ENCODE assay signal across 12 cellular contexts in the genomic region with DNA sequence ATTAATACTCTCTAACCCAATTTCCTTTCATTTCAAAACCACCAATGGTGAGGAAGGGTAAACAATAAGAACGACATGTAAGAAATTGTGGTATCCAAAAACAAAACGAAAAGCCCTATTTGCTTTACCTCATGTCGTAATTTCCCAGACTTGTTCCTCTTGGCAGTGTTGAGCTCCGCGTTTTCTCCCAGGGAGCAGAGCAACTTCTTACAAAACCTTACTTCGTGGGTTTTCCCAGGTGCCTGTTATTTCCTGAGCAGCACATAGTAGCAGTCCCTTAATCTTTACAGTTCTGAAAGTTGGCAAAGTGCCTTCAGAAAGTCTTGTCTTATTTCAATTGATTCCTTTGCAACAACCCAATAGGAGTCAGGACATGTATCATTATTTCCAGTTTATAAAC.
DNase-seq lines count a peak whose midpoint lies in the region; ATAC-seq and TF ChIP-seq lines count a peak whose summit lies in the region.
"Had no signal": no experiment of that assay in that cellular context is flagged by ENCODE, and none has a peak within 500 bp of the region (broad histone marks: within the 10 kb centered on the region; RNA-seq: fewer than 3 reads in every experiment).

No MANE protein-coding gene starts in this region.

- no peak for ATAC-seq in HG03139 (IDR thresholded peaks at IDR 0.05; ENCODE audit: unreplicated experiment)
- ATAC-seq in HG02678 (IDR thresholded peaks at IDR 0.05; ENCODE audit: unreplicated experiment): no peak
- ATAC-seq: activated T-cell treated with anti-CD3 and anti-CD28 coated beads, Interleukin-2, amount 50 U/mL, for 4 hours had no signal

- no peak overlapping the region for H3K4me2 ChIP-seq in neuronal stem cell (ENCODE audit: insufficient read depth, low read length, poor library complexity, severe bottlenecking)

- no CpG with 5 or more reads among the region's 6 CpGs for WGBS in neuronal stem cell (ENCODE audit: extremely low coverage in 2 of 2, insufficient read length in 2 of 2, insufficient replicate concordance in 1 of 2), 2 donors

- no peak overlapping the region for H3K14ac ChIP-seq in neuronal stem cell (ENCODE audit: low read length)

- no peak for TF ChIP-seq POLR2A in NB4 (IDR thresholded peaks at IDR 0.05; ENCODE audit: extremely low read depth, insufficient read length)

- no peak overlapping the region for H2BK12ac ChIP-seq in neuronal stem cell (ENCODE audit: low read length)

- peak; percentile 57 for DNase-seq in Daoy (ENCODE audit: low read depth)
- peak; percentile 28 for DNase-seq in NB4 (ENCODE audit: low read depth)
- peak; percentile 12 for DNase-seq in dermis blood vessel endothelial cell
- DNase-seq in neuronal stem cell (ENCODE audit: low spot score): no peak
- DNase-seq in DMS79 treated with DMSO at 0.1 percent for 48 hours (lab: John Stamatoyannopoulos, UW): no peak
- DNase-seq in COLO668 (lab: John Stamatoyannopoulos, UW; ENCODE audit: unreplicated experiment): no peak
- DNase-seq: activated T-cell treated with anti-CD3 and anti-CD28 coated beads, Interleukin-2, amount 50 U/mL, for 4 hours; BE2C; hypothalamus; Peyer's patch had no signal

- no peak overlapping the region for H2BK15ac ChIP-seq in neuronal stem cell (ENCODE audit: low read length)

- no peak overlapping the region for H3K9ac ChIP-seq in neuronal stem cell (ENCODE audit: low read depth, low read length, poor library complexity)

- no peak overlapping the region for H2BK120ac ChIP-seq in neuronal stem cell (ENCODE audit: low read depth, low read length)

- no peak overlapping the region for H3K4ac ChIP-seq in neuronal stem cell (ENCODE audit: low read length)

- no peak for TF ChIP-seq CTCF in NB4 (IDR thresholded peaks at IDR 0.05; ENCODE audit: low read depth, low read length)

- peaks cover 4 to 9% of the 10 kb centered on the region in 2 donors for H3K4me1 ChIP-seq in neuronal stem cell (ENCODE audit: control insufficient read depth in 2 of 2, insufficient read depth in 1 of 2, low read depth in 1 of 2, low read length in 2 of 2)
- H3K4me1 ChIP-seq: BE2C had no signal

- H2AFZ ChIP-seq in neuronal stem cell (ENCODE audit: low read length): peak overlapping the region; percentile 56

- H3K36me3 ChIP-seq in neuronal stem cell (replicated peaks in 1 of 2; ENCODE audit: control insufficient read depth in 2 of 2, insufficient read depth in 2 of 2, low read length in 2 of 2): no peaks in the 10 kb centered on the region
- H3K36me3 ChIP-seq: BE2C, Peyer's patch had no signal

- H4K91ac ChIP-seq in neuronal stem cell (ENCODE audit: low read depth, low read length, poor library complexity): no peak overlapping the region

- H3K27ac ChIP-seq in neuronal stem cell (replicated peaks; ENCODE audit: low read length): no peak overlapping the region

- H3K79me1 ChIP-seq in neuronal stem cell (ENCODE audit: low read depth, low read length): no peaks in the 10 kb centered on the region

- no peak overlapping the region for H2BK5ac ChIP-seq in neuronal stem cell (ENCODE audit: low read length)

- H3K27me3 ChIP-seq in neuronal stem cell (ENCODE audit: control insufficient read depth in 3 of 3, insufficient read depth in 3 of 3, low read depth in 1 of 3, low read length in 3 of 3): no peaks in the 10 kb centered on the region
- H3K27me3 ChIP-seq: BE2C, Peyer's patch had no signal

- H3K9me3 ChIP-seq in neuronal stem cell (replicated peaks in 1 of 2; ENCODE audit: control insufficient read depth in 2 of 2, insufficient read depth in 1 of 2, low read depth in 1 of 2, low read length in 2 of 2): peaks cover 0 to 9% of the 10 kb centered on the region in 2 donors
- H3K9me3 ChIP-seq: BE2C, Peyer's patch had no signal

- no peak overlapping the region for H3K23ac ChIP-seq in neuronal stem cell (ENCODE audit: low read depth, low read length, poor library complexity)

- H2AK5ac ChIP-seq in neuronal stem cell (ENCODE audit: low read depth, low read length): no peak overlapping the region

- H3K4me3 ChIP-seq in NB4 (ENCODE audit: low read depth, low read length): no peak overlapping the region
- H3K4me3 ChIP-seq in neuronal stem cell (ENCODE audit: low read length in 2 of 2): no peak overlapping the region
- H3K4me3 ChIP-seq: Peyer's patch had no signal

- H3K18ac ChIP-seq in neuronal stem cell (ENCODE audit: low read length): no peak overlapping the region

- H4K8ac ChIP-seq in neuronal stem cell (ENCODE audit: low read depth, low read length): no peak overlapping the region

Comparison
In these comparisons a context has a peak if more than half of its experiments do, and no peak if none do; other contexts are left out.
1. DNase-seq: peak in Daoy (single experiment), NB4 (single experiment) and dermis blood vessel endothelial cell (single experiment); none in neuronal stem cell (single experiment), DMS79 treated with DMSO at 0.1 percent for 48 hours (single experiment) and COLO668 (single experiment).